In genomic region chrX:9535101-9535500, GRCh38 we compare ENCODE assay signal across 15 cellular contexts.
A peak's percentile ranks its signal among the peaks of the same experiment; 100 is the strongest.
DNase-seq lines count a peak whose midpoint lies in the region; ATAC-seq and TF ChIP-seq lines count a peak whose summit lies in the region.
"Had no signal": no experiment of that assay in that cellular context is flagged by ENCODE, and none has a peak within 500 bp of the region (broad histone marks: within the 10 kb centered on the region; RNA-seq: fewer than 3 reads in every experiment).

No MANE protein-coding gene starts in this region.

- H3K4me2 ChIP-seq in BLaER1 treated with 17β-estradiol and CSF1 and Interleukin-3, amounts not matched to agents 10 nM and 100 nM: peak overlapping the region; percentile 58 to 83 (median 73)

- H3K27ac ChIP-seq in BLaER1 treated with 17β-estradiol and CSF1 and Interleukin-3, amounts not matched to agents 10 nM and 100 nM: peak overlapping the region in 6 of 11 experiments; percentile 12 to 43 (median 26); a peak in 7 of 22 replicates
- H3K27ac ChIP-seq in SJSA1: peak overlapping the region; percentile 85
- H3K27ac ChIP-seq: colonic mucosa, esophagus squamous epithelium, thyroid gland had no signal

- H3K4me3 ChIP-seq in BLaER1 treated with 17β-estradiol and CSF1 and Interleukin-3, amounts not matched to agents 10 nM and 100 nM: 0 out of 20 replicates have a peak overlapping the region, but pooled peaks of 1 of the 10 experiments have one; percentile 2
- no peak overlapping the region for H3K4me3 ChIP-seq in HFF-Myc (replicated peaks; ENCODE audit: low read depth, low read length)
- H3K4me3 ChIP-seq in SJSA1: peak overlapping the region; percentile 8; the same call in 1 of the 2 replicates
- H3K4me3 ChIP-seq: colonic mucosa, esophagus squamous epithelium, thyroid gland had no signal

- H3K9me3 ChIP-seq in BLaER1 treated with 17β-estradiol and CSF1 and Interleukin-3, amounts not matched to agents 10 nM and 100 nM (replicated peaks in 1 of 11): peaks cover 0 to 7% (median 0%) of the 10 kb centered on the region in 11 experiments; a peak in 2 of 22 replicates
- H3K9me3 ChIP-seq in SJSA1 (replicated peaks): no peaks in the 10 kb centered on the region
- H3K9me3 ChIP-seq: BE2C, colonic mucosa, esophagus squamous epithelium, thyroid gland had no signal

- H3K9ac ChIP-seq in BLaER1 treated with 17β-estradiol and CSF1 and Interleukin-3, amounts not matched to agents 10 nM and 100 nM: peak overlapping the region in 5 of 11 experiments; percentile 1 to 50 (median 34); a peak in 4 of 22 replicates

- H3K27me3 ChIP-seq in BLaER1 treated with 17β-estradiol and CSF1 and Interleukin-3, amounts not matched to agents 10 nM and 100 nM: no peaks in the 10 kb centered on the region
- no peaks in the 10 kb centered on the region for H3K27me3 ChIP-seq in SJSA1 (replicated peaks)
- H3K27me3 ChIP-seq: BE2C, colonic mucosa, esophagus squamous epithelium, thyroid gland had no signal

- H3K4me1 ChIP-seq in BLaER1 treated with 17β-estradiol and CSF1 and Interleukin-3, amounts not matched to agents 10 nM and 100 nM: peaks cover 48 to 58% (median 55%) of the 10 kb centered on the region in 10 experiments
- peaks cover 43% of the 10 kb centered on the region for H3K4me1 ChIP-seq in SJSA1 (replicated peaks)
- H3K4me1 ChIP-seq: BE2C, colonic mucosa had no signal

- ATAC-seq in GM19463 (IDR thresholded peaks at IDR 0.05; ENCODE audit: unreplicated experiment) (no peak), GM19324 (IDR thresholded peaks at IDR 0.05; ENCODE audit: low FRiP score, unreplicated experiment) (no peak)
- ATAC-seq: activated CD4-positive, CD25-positive, alpha-beta regulatory T cell treated with anti-CD3 and anti-CD28 coated beads, Interleukin-2, amount 50 U/mL, for 24 hours had no signal

- DNase-seq in HFF-Myc (ENCODE audit: extremely low read depth, low read depth) (peak; percentile 7), SJSA1 (ENCODE audit: low read depth in 1 of 2, low spot score in 2 of 2) (peak in 1 of 2 experiments; percentile 13), lung microvascular endothelial cell (ENCODE audit: low read depth in 2 of 2) (peak; percentile 61 to 74)
- DNase-seq in activated CD4-positive, CD25-positive, alpha-beta regulatory T cell treated with anti-CD3 and anti-CD28 coated beads, Interleukin-2, amount 50 U/mL, for 72 hours: no peak
- no peak for DNase-seq in activated naive CD4-positive, alpha-beta T cell treated with Interleukin-2 at 50 U/mL for 16 hours
- DNase-seq: BE2C; colonic mucosa; esophagus squamous epithelium; NCI-H510A; stimulated activated CD4-positive, alpha-beta T cell treated with anti-CD3 and anti-CD28 coated beads, Interleukin-1b, Interleukin-23, amount 100 ng/mL, for 48 hours had no signal

- no peak for TF ChIP-seq CTCF in HFF-Myc (IDR thresholded peaks at IDR 0.05; ENCODE audit: low read depth, low read length, missing control alignments)

- H3K36me3 ChIP-seq in BLaER1 treated with 17β-estradiol and CSF1 and Interleukin-3, amounts not matched to agents 10 nM and 100 nM: peaks cover 0 to 31% (median 16%) of the 10 kb centered on the region in 11 experiments; a peak in 15 of 22 replicates
- H3K36me3 ChIP-seq in SJSA1: 0 out of 2 replicates have a peak, but pooled peaks cover 6% of the 10 kb centered on the region
- H3K36me3 ChIP-seq: BE2C, colonic mucosa, esophagus squamous epithelium, thyroid gland had no signal

- H4K20me1 ChIP-seq in BLaER1 treated with 17β-estradiol and CSF1 and Interleukin-3, amounts not matched to agents 10 nM and 100 nM: peaks cover 77 to 100% (median 97%) of the 10 kb centered on the region in 11 experiments

Comparison
In these comparisons a context has a peak if more than half of its experiments do, and no peak if none do; other contexts are left out.
1. DNase-seq: peak in HFF-Myc (single experiment) and lung microvascular endothelial cell (2 of 2); none in activated CD4-positive, CD25-positive, alpha-beta regulatory T cell treated with anti-CD3 and anti-CD28 coated beads, Interleukin-2, amount 50 U/mL, for 72 hours (single experiment) and activated naive CD4-positive, alpha-beta T cell treated with Interleukin-2 at 50 U/mL for 16 hours (single experiment).